8 cellular contexts compared by ENCODE assay signal in genomic region chrX:20265726-20266681, GRCh38. TPM values are rescaled to one million over a fixed set of nuclear protein-coding genes. Genes with fewer than 3 reads are reported as not detected.
DNase-seq lines count a peak whose midpoint lies in the region; ATAC-seq, FAIRE-seq and TF ChIP-seq lines count a peak whose summit lies in the region.

No MANE protein-coding gene starts in this region.

- H3K4me1 ChIP-seq in NT2/D1 (ENCODE audit: insufficient read depth, insufficient read length) (no peaks in the 10 kb centered on the region), pancreas (peaks cover 0 to 12% (median 7%) of the 10 kb centered on the region in 3 donors)

- H3K27me3 ChIP-seq in NT2/D1 (ENCODE audit: insufficient read depth, insufficient read length) (peaks cover 23% of the 10 kb centered on the region), pancreas (peaks cover 0 to 4% (median 0%) of the 10 kb centered on the region in 4 donors)

- no peaks in the 10 kb centered on the region for H3K36me3 Mint-ChIP-seq in HFFc6 (ENCODE audit: low read depth)

- H3K27me3 Mint-ChIP-seq in HFFc6 (ENCODE audit: insufficient read depth): peaks cover 2% of the 10 kb centered on the region; the same call in 1 of the 2 replicates

- H3K4me3 ChIP-seq in NT2/D1 (ENCODE audit: insufficient read length, low read depth) (peak overlapping the region; percentile 73), pancreas (peak overlapping the region; percentile 29 to 59 (median 40))

- no peak for TF ChIP-seq CTCF in HFFc6 (IDR thresholded peaks at IDR 0.05)
- TF ChIP-seq CTCF in pancreas (IDR thresholded peaks at IDR 0.05): no peak

- TF ChIP-seq POLR2A in GM12891 (IDR thresholded peaks at IDR 0.05; ENCODE audit: low read depth, low read length): no peak

- H3K36me3 ChIP-seq in NT2/D1 (ENCODE audit: insufficient read depth, insufficient read length, low read length): no peaks in the 10 kb centered on the region
- no peaks in the 10 kb centered on the region for H3K36me3 ChIP-seq in pancreas

- FAIRE-seq in GM12891 (lab: Jason Lieb, UNC) (no peak), pancreas (lab: Jason Lieb, UNC) (no peak)

- peak overlapping the region in 3 of 4 donors; percentile 46 to 82 (median 75) for H3K27ac ChIP-seq in pancreas

- peak overlapping the region; percentile 93 for H3K4me3 Mint-ChIP-seq in HFFc6

- intact Hi-C loops in head of caudate nucleus (cut with DNase I) (loop anchor here (10.0 kb wide), 1 partner anchor 121 kb away; the partner anchor contains the start of gene EIF1AX), pancreas (cut with DNase I) (loop anchor here in 1 of 3 donors (10.0 kb wide), 1 partner anchor 179 kb away; no protein-coding TSS in a partner anchor)

- H3K9me3 Mint-ChIP-seq in HFFc6: no peaks in the 10 kb centered on the region

- peaks cover 37% of the 10 kb centered on the region for H3K4me1 Mint-ChIP-seq in HFFc6 (ENCODE audit: low read depth)

- H3K27ac Mint-ChIP-seq in HFFc6: peak overlapping the region; percentile 89

- ATAC-seq in pancreas: peak; percentile 2 to 7 (median 4)

- H3K9me3 ChIP-seq in NT2/D1 (ENCODE audit: insufficient read depth, low read length) (no peaks in the 10 kb centered on the region), pancreas (no peaks in the 10 kb centered on the region)

- DNase-seq in GM12891 (ENCODE audit: insufficient read length, low spot score) (no peak), HFFc6 (peak; percentile 3), NT2/D1 (ENCODE audit: low read depth, low spot score) (no peak), activated gamma-delta T cell treated with Interleukin-2 at 50 U/mL for 16 hours (peak; percentile 26), head of caudate nucleus (peak in 34 of 42 donors; percentile 2 to 48 (median 16)), pancreas (peak; percentile 21 to 72 (median 37)), middle frontal gyrus (ENCODE audit: extremely low spot score, low spot score) (no peak), AG08395 (ENCODE audit: low spot score) (no peak)

- H3K9ac ChIP-seq in NT2/D1 (ENCODE audit: insufficient read length, low read depth): peak overlapping the region; percentile 89

- 0 to 20% methylated on average over 46 to 74 of the region's 75 CpGs for WGBS in pancreas, 2 donors

TF ChIP-seq in GM12891, 5 proteins besides CTCF, POLR2A, EP300 and RAD21:
- TF ChIP-seq SPI1 (IDR thresholded peaks at IDR 0.05; ENCODE audit: low read depth, low read length) (peak; percentile 63), PAX5 (IDR thresholded peaks at IDR 0.05; ENCODE audit: insufficient read depth, low read length, severe bottlenecking) (no peak), POLR2AphosphoS5 (IDR thresholded peaks at IDR 0.05; ENCODE audit: low read depth, low read length) (no peak), POU2F2 (IDR thresholded peaks at IDR 0.05; ENCODE audit: low read depth, low read length) (no peak), TAF1 (IDR thresholded peaks at IDR 0.05; ENCODE audit: low read depth, low read length) (no peak)
TF ChIP-seq in GM12891: peak in this region for 1.

RNA-seq across cellular contexts. Expression of gene RPS6KA3, which starts 0.7 kb away (rescaled TPM):
- polyA plus RNA-seq in GM12891 (2012; ENCODE audit: low read depth, missing spikeins): 10.9 TPM
- 10 to 100 TPM; 21.5 to 28.3 (median 24.7) TPM for total RNA-seq in HFFc6 (2021; fragmentation: NEBNext Ultra II Directional; extraction: Animal tissue kit (Norgen Biotek cat#: 25700))
- total RNA-seq in pancreas: 10 to 100 TPM; 15.0 to 29.8 (median 18.9) TPM
- polyA plus RNA-seq in pancreas: 10 to 100 TPM in 1 of 2 donors, 1 to 10 TPM in 1; 4.8 to 15.0 TPM

Comparison
In these comparisons a context has a peak if more than half of its experiments do, and no peak if none do; other contexts are left out.
1. DNase-seq: peak in HFFc6 (single experiment), activated gamma-delta T cell treated with Interleukin-2 at 50 U/mL for 16 hours (single experiment), head of caudate nucleus (34 of 42) and pancreas (6 of 6); none in GM12891 (single experiment), NT2/D1 (single experiment), middle frontal gyrus (single experiment) and AG08395 (single experiment).